Comparison of ENCODE assay signal across 9 cellular contexts in genomic region chr11:33857924-33858323, GRCh38. TPM values are rescaled to one million over a fixed set of nuclear protein-coding genes. Genes with fewer than 3 reads are reported as not detected.
DNase-seq lines count a peak whose midpoint lies in the region; TF ChIP-seq lines count a peak whose summit lies in the region.
"Had no signal": no experiment of that assay in that cellular context is flagged by ENCODE, and none has a peak within 500 bp of the region (broad histone marks: within the 10 kb centered on the region; RNA-seq: fewer than 3 reads in every experiment).

No MANE protein-coding gene starts in this region.

- H3K9me3 ChIP-seq in endocrine pancreas (ENCODE audit: control insufficient read depth, low read length): no peaks in the 10 kb centered on the region
- H3K9me3 ChIP-seq: BLaER1 had no signal

- H3K9ac ChIP-seq in endocrine pancreas (ENCODE audit: control insufficient read depth, insufficient read depth, low read length): peak overlapping the region; percentile 30
- H3K9ac ChIP-seq: BLaER1 had no signal

- H3K27ac ChIP-seq in HL-60 (replicated peaks): no peak overlapping the region
- H3K27ac ChIP-seq: BLaER1 had no signal

- no peaks in the 10 kb centered on the region for H3K4me1 ChIP-seq in endocrine pancreas (ENCODE audit: control insufficient read depth, insufficient read depth, low read length)

- H3K27me3 ChIP-seq in HL-60 (ENCODE audit: insufficient read depth, poor library complexity, severe bottlenecking): no peaks in the 10 kb centered on the region
- no peaks in the 10 kb centered on the region for H3K27me3 ChIP-seq in endocrine pancreas (ENCODE audit: control insufficient read depth, insufficient read depth, low read length)
- H3K27me3 ChIP-seq: BLaER1 had no signal

- H3K4me3 ChIP-seq in HL-60 (replicated peaks; ENCODE audit: insufficient read depth, low read length): no peak overlapping the region
- peak overlapping the region; percentile 6 for H3K4me3 ChIP-seq in endocrine pancreas (ENCODE audit: control insufficient read depth, insufficient read depth, low read length)
- H3K4me3 ChIP-seq: BLaER1 had no signal

- no peaks in the 10 kb centered on the region for H3K36me3 ChIP-seq in endocrine pancreas (ENCODE audit: control insufficient read depth, insufficient read depth, low read length)

- DNase-seq in NCI-H510A treated with DMSO at 0.1 percent for 48 hours (lab: John Stamatoyannopoulos, UW) (peak; percentile 53), NCI-H510A (lab: John Stamatoyannopoulos, UW) (no peak), HL-60 (ENCODE audit: low read depth in 1 of 2, low spot score in 1 of 2) (peak in 1 of 2 experiments; percentile 81), NCI-H82 treated with DMSO at 0.1 percent for 48 hours (lab: John Stamatoyannopoulos, UW; ENCODE audit: unreplicated experiment) (peak; percentile 68), mucosa of gallbladder (ENCODE audit: low spot score) (peak; percentile 67)
- DNase-seq in activated CD8-positive, alpha-beta memory T cell treated with anti-CD3 and anti-CD28 coated beads for 24 hours: peak; percentile 89
- peak; percentile 89 for DNase-seq in stimulated activated CD8-positive, alpha-beta memory T cell treated with anti-CD3 and anti-CD28 coated beads, Interleukin-4, amount 100 ng/mL, for 48 hours

- peak; percentile 75 for TF ChIP-seq CTCF in HL-60 (IDR thresholded peaks at IDR 0.05; ENCODE audit: insufficient read depth, low read length)

RNA-seq across cellular contexts. Expression of gene LMO2, which starts 34.0 kb away (rescaled TPM):
- 26.8 TPM for total RNA-seq in mucosa of gallbladder
